Comparison of ENCODE assay signal across 29 cellular contexts in the genomic region with DNA sequence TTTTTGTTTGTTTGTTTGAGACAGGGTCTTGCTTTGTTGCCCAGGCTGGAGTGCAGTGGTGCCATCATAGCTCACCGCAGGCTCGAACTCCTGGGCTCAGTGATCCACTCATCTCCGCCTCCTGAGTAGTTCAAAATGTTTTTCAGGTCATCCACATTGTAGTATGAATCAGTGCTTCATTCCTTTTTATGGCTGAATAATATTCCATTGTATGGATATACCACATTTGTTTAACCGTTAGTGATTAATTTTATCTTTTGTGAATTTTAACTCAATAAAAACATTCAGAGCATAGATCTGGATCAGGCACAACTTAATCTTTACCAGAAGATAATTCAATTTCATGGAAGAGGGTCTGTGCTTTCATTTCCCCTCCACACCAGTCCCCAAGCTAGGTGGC. TPM values are rescaled to one million over a fixed set of nuclear protein-coding genes. Genes with fewer than 3 reads are reported as not detected.
DNase-seq lines count a peak whose midpoint lies in the region; ATAC-seq, FAIRE-seq and TF ChIP-seq lines count a peak whose summit lies in the region.
"Had no signal": no experiment of that assay in that cellular context is flagged by ENCODE, and none has a peak within 500 bp of the region (broad histone marks: within the 10 kb centered on the region; RNA-seq: fewer than 3 reads in every experiment).

No MANE protein-coding gene starts in this region.

- no peak overlapping the region for H3K4me2 ChIP-seq in SK-N-SH
- H3K4me2 ChIP-seq in K562 (ENCODE audit: insufficient read depth, low read length) = no peak overlapping the region
- H3K4me2 ChIP-seq: A549; BLaER1 treated with 17β-estradiol and CSF1 and Interleukin-3, amounts not matched to agents 10 nM and 100 nM had no signal

- H3K9me3 Mint-ChIP-seq in activated naive CD4-positive, alpha-beta T cell treated with anti-CD3 and anti-CD28 coated beads, Interleukin-2, amount 50 U/mL, for 72 hours = peaks cover 3 to 12% of the 10 kb centered on the region in 2 donors

- H3K27me3 ChIP-seq in SK-N-SH (ENCODE audit: insufficient read depth) = peaks cover 13% of the 10 kb centered on the region; the same call in 1 of the 2 replicates
- no peaks in the 10 kb centered on the region for H3K27me3 ChIP-seq in K562 (ENCODE audit: control insufficient read depth in 2 of 2, insufficient read depth in 2 of 2, low read length in 2 of 2)
- H3K27me3 ChIP-seq: BLaER1 treated with 17β-estradiol and CSF1 and Interleukin-3, amounts not matched to agents 10 nM and 100 nM had no signal

- H3K4me1 ChIP-seq in SK-N-SH (ENCODE audit: control insufficient read depth in 1 of 2, insufficient read depth in 2 of 2, low read depth in 1 of 2, low read length in 1 of 2) (no peaks in the 10 kb centered on the region), K562 (replicated peaks in 1 of 2; ENCODE audit: control insufficient read depth in 2 of 2, insufficient read depth in 2 of 2, low read length in 2 of 2) (peaks cover 0 to 17% of the 10 kb centered on the region in 2 experiments; a peak in 3 of 5 replicates)
- H3K4me1 ChIP-seq: A549 had no signal

- H3K36me3 Mint-ChIP-seq in activated naive CD4-positive, alpha-beta T cell treated with anti-CD3 and anti-CD28 coated beads, Interleukin-2, amount 50 U/mL, for 72 hours = peaks cover 23 to 61% of the 10 kb centered on the region in 2 donors

- intact Hi-C loops in K562 (cut with micrococcal nuclease) (no loop called here), posterior vena cava (cut with DNase I) (no loop called here)

- BruUV-seq in K562 (replicated peaks; lab: Mats Ljungman, UMichigan) = no TSS peak

- no peaks in the 10 kb centered on the region for H3K9me2 ChIP-seq in SK-N-SH

- no peak overlapping the region for H3K9ac ChIP-seq in SK-N-SH
- no peak overlapping the region for H3K9ac ChIP-seq in K562 (ENCODE audit: insufficient read depth in 1 of 2, low read depth in 2 of 2, low read length in 2 of 2)
- H3K9ac ChIP-seq: BLaER1 treated with 17β-estradiol and CSF1 and Interleukin-3, amounts not matched to agents 10 nM and 100 nM had no signal

- H3K9me1 ChIP-seq in K562 (ENCODE audit: control insufficient read depth, insufficient read depth, low read length) = no peaks in the 10 kb centered on the region

- FAIRE-seq in K562 (lab: Jason Lieb, UNC) = no peak
- FAIRE-seq: A549, G401.6, GM12891, GM18507 had no signal

- peak overlapping the region; percentile 59 to 65 for H3K27ac Mint-ChIP-seq in activated naive CD4-positive, alpha-beta T cell treated with anti-CD3 and anti-CD28 coated beads, Interleukin-2, amount 50 U/mL, for 72 hours
- H3K27ac Mint-ChIP-seq: B cell had no signal

- H3K4me3 ChIP-seq in SK-N-SH (ENCODE audit: low read depth in 2 of 2, low read length in 1 of 2) (no peak overlapping the region), K562 (no peak overlapping the region)
- H3K4me3 ChIP-seq: A549; BLaER1 treated with 17β-estradiol and CSF1 and Interleukin-3, amounts not matched to agents 10 nM and 100 nM had no signal

- no peak overlapping the region for H2AFZ ChIP-seq in SK-N-SH (ENCODE audit: low read depth)
- H2AFZ ChIP-seq in K562 (ENCODE audit: low read depth, low read length) = no peak overlapping the region

- no peaks in the 10 kb centered on the region for H4K20me1 ChIP-seq in SK-N-SH (ENCODE audit: insufficient read depth)
- H4K20me1 ChIP-seq in K562 (replicated peaks; ENCODE audit: control insufficient read depth, insufficient read depth, low read length) = no peaks in the 10 kb centered on the region

- no peaks in the 10 kb centered on the region for H3K79me2 ChIP-seq in SK-N-SH (ENCODE audit: insufficient read depth)
- no peaks in the 10 kb centered on the region for H3K79me2 ChIP-seq in K562 (ENCODE audit: control insufficient read depth, insufficient read depth, low read length)

- ATAC-seq in SK-N-SH treated with all-trans-retinoic acid at 6 μM for 48 hours = no peak
- ATAC-seq in activated naive CD4-positive, alpha-beta T cell treated with anti-CD3 and anti-CD28 coated beads, Interleukin-2, amount 50 U/mL, for 72 hours = no peak
- no peak for ATAC-seq in K562
- ATAC-seq in GM18498 (IDR thresholded peaks at IDR 0.05; ENCODE audit: unreplicated experiment) = no peak
- ATAC-seq: A549 had no signal

- no peaks in the 10 kb centered on the region for H3F3A ChIP-seq in SK-N-SH (replicated peaks; ENCODE audit: insufficient read depth)

- 40% methylated on average over 4 of the region's 4 CpGs for WGBS in SK-N-SH (ENCODE audit: low lambda C conversion rate)
- 65% methylated on average over 4 of the region's 4 CpGs for WGBS in K562 (ENCODE audit: insufficient coverage, low coverage, missing lambda C conversion rate)

- no peak for TF ChIP-seq CTCF in SK-N-SH (IDR thresholded peaks at IDR 0.05)
- TF ChIP-seq CTCF in K562 (IDR thresholded peaks at IDR 0.05 in 2 of 3, conservative IDR thresholded peaks at IDR 0.05 in 1 of 3; ENCODE audit: insufficient read depth in 2 of 3, low read depth in 1 of 3, low read length in 3 of 3) = no peak

- H3K9me3 ChIP-seq in SK-N-SH = no peaks in the 10 kb centered on the region
- H3K9me3 ChIP-seq in K562 (replicated peaks; ENCODE audit: control insufficient read depth, insufficient read depth, low read depth, low read length) = no peaks in the 10 kb centered on the region; the same call in 1 of the 2 replicates

- in situ Hi-C loops in K562 (cut with MboI) = no loop called here

- POLR2A ChIA-PET in SK-N-SH (lab: Yijun Ruan, JAX) = no interaction called here
- POLR2A ChIA-PET in K562 (lab: Yijun Ruan, JAX) = interaction anchor here (0.7 to 1.1 kb wide), 2 partner anchors 8 to 576 kb away, joined by 3 to 6 read pairs; no protein-coding TSS in a partner anchor

- TF ChIP-seq POLR2A in K562 (conservative IDR thresholded peaks at IDR 0.05) = no peak

- TF ChIP-seq RAD21 in SK-N-SH (IDR thresholded peaks at IDR 0.05; ENCODE audit: low read length) = no peak
- no peak for TF ChIP-seq RAD21 in K562 (CRISPR knock-in tag; conservative IDR thresholded peaks at IDR 0.05 in 1 of 2, IDR thresholded peaks at IDR 0.05 in 1 of 2)

- no peak overlapping the region for H3K27ac ChIP-seq in SK-N-SH (ENCODE audit: low read depth in 2 of 2, low read length in 1 of 2)
- no peak overlapping the region for H3K27ac ChIP-seq in K562 (ENCODE audit: extremely low read depth, low read depth, low read length)
- H3K27ac ChIP-seq: 22Rv1; A549; BLaER1 treated with 17β-estradiol and CSF1 and Interleukin-3, amounts not matched to agents 10 nM and 100 nM; C4-2B had no signal

- no peak for TF ChIP-seq EP300 in SK-N-SH (IDR thresholded peaks at IDR 0.05; ENCODE audit: borderline replicate concordance in 1 of 2, low read depth in 1 of 2, low read length in 1 of 2)
- no peak for TF ChIP-seq EP300 in K562 (IDR thresholded peaks at IDR 0.05; ENCODE audit: low read length)

- DNase-seq in SK-N-SH = no peak
- no peak for DNase-seq in activated naive CD4-positive, alpha-beta T cell treated with anti-CD3 and anti-CD28 coated beads, Interleukin-2, amount 50 U/mL, for 72 hours (ENCODE audit: low spot score in 2 of 2)
- DNase-seq in activated naive CD4-positive, alpha-beta T cell treated with Interleukin-2 at 50 U/mL for 16 hours = no peak
- DNase-seq in K562 (ENCODE audit: extremely low read depth in 1 of 4, low spot score in 3 of 4) = no peak
- peak; percentile 12 for DNase-seq in posterior vena cava (ENCODE audit: low spot score)
- no peak for DNase-seq in amygdala (lab: John Stamatoyannopoulos, UW)
- DNase-seq: AML-193; CD4-positive, alpha-beta T cell; CD8-positive, alpha-beta memory T cell; COR-L47; DMS 273 treated with DMSO at 0.1 percent for 48 hours; DMS153; DMS53; DMS79; DND-41; EL; GF-D8 had no signal

- no peaks in the 10 kb centered on the region for H3K36me3 ChIP-seq in SK-N-SH (replicated peaks in 1 of 2; ENCODE audit: control insufficient read depth in 1 of 2, insufficient read depth in 2 of 2, low read length in 1 of 2)
- no peaks in the 10 kb centered on the region for H3K36me3 ChIP-seq in K562 (ENCODE audit: control insufficient read depth, insufficient read depth, low read length)

- CTCF ChIA-PET in SK-N-SH (lab: Yijun Ruan, JAX) (no interaction called here), K562 (lab: Yijun Ruan, JAX; ENCODE audit: low intra/inter-chr PET ratio) (no interaction called here)

RNA-seq across cellular contexts. Expression of gene VAV1, which starts 47.7 kb away (rescaled TPM):
- 0.02 TPM in 1 of 2 replicates, not detected in the other for polyA plus RNA-seq in SK-N-SH (2012; rRNA removed)
- not detected in 2 replicates for polyA plus RNA-seq in SK-N-SH (2012; cell fraction: cytosol; rRNA removed)
- not detected in 2 replicates for polyA plus RNA-seq in SK-N-SH (2012; cell fraction: nucleus; rRNA removed)
- 100 to 1,000 TPM in 1 of 2 donors, 10 to 100 TPM in 1; 81.5 to 121 TPM for total RNA-seq in activated naive CD4-positive, alpha-beta T cell treated with anti-CD3 and anti-CD28 coated beads, Interleukin-2, amount 50 U/mL, for 72 hours
- total RNA-seq in K562 (2011; cell fraction: chromatin; rRNA removed; ENCODE audit: low replicate concordance) = 12.0 and 34.0 TPM in 2 replicates
- total RNA-seq in K562 (2011; cell fraction: nucleolus; rRNA removed) = 15.5 and 23.5 TPM in 2 replicates
- total RNA-seq in K562 (2011; cell fraction: nucleoplasm; rRNA removed) = 12.6 and 13.2 TPM in 2 replicates
- 13.6 and 13.7 TPM in 2 replicates for total RNA-seq in K562 (2014; rRNA removed)
- 8.7 and 9.4 TPM in 2 replicates for total RNA-seq in K562 (2014; rRNA removed; fragmentation: Illumina TruSeq; extraction: Trizol)
- total RNA-seq in K562 (2015; rRNA removed; fragmentation: Illumina TruSeq; extraction: Trizol) = 19.1 and 19.7 TPM in 2 replicates
- 17.3 and 20.1 TPM in 2 replicates for total RNA-seq in K562 (2021)
- polyA plus RNA-seq in K562 (2011; rRNA removed) = 8.4 and 18.5 TPM in 2 replicates
- polyA plus RNA-seq in K562 (2011; cell fraction: cytosol; rRNA removed) = 7.1 and 10.6 TPM in 2 replicates
- polyA plus RNA-seq in K562 (2011; cell fraction: nucleus; rRNA removed) = 19.2 and 28.2 TPM in 2 replicates
- polyA plus RNA-seq in K562 (2012) = 18.1 and 29.2 TPM in 2 replicates
- 12.4 and 13.3 TPM in 2 replicates for polyA plus RNA-seq in K562 (2014; fragmentation: Illumina TruSeq; extraction: Trizol)
- polyA plus RNA-seq in K562 (2014; fragmentation: Nextera tagmentation; extraction: Ambion mirVana) = 1 to 10 TPM in 1 of 2 experiments, under 1 TPM in 1; 0.46 to 1.3 TPM
- 10.9 and 11.1 TPM in 2 replicates for polyA plus RNA-seq in K562 (2014; rRNA removed)
- polyA minus RNA-seq in K562 (2011; rRNA and poly(A)+ RNA removed) = 10.3 and 18.3 TPM in 2 replicates
- 4.7 and 11.8 TPM in 2 replicates for polyA minus RNA-seq in K562 (2011; cell fraction: cytosol; rRNA and poly(A)+ RNA removed)
- polyA minus RNA-seq in K562 (2011; cell fraction: nucleus; rRNA and poly(A)+ RNA removed) = 12.7 and 24.3 TPM in 2 replicates
- 1 to 10 TPM; 6.4 to 7.8 TPM for total RNA-seq in posterior vena cava
- total RNA-seq: A172 had no signal
- polyA plus RNA-seq: BJ had no signal

RNA-seq across cellular contexts. Expression of gene SH2D3A, which starts 53.0 kb away (rescaled TPM):
- polyA plus RNA-seq in SK-N-SH (2012; rRNA removed) (0.35 and 0.42 TPM in 2 replicates), K562 (2011; rRNA removed) (8.7 and 13.4 TPM in 2 replicates), K562 (2014; fragmentation: Illumina TruSeq; extraction: Trizol) (9.6 and 17.7 TPM in 2 replicates), K562 (2014; fragmentation: Nextera tagmentation; extraction: Ambion mirVana) (under 1 TPM; 0.75 to 0.83 TPM), K562 (2014; rRNA removed) (19.8 and 24.8 TPM in 2 replicates)
- polyA plus RNA-seq in SK-N-SH (2012; cell fraction: cytosol; rRNA removed) = 0.10 and 0.17 TPM in 2 replicates
- polyA plus RNA-seq in SK-N-SH (2012; cell fraction: nucleus; rRNA removed) = 1.2 and 1.4 TPM in 2 replicates
- total RNA-seq in activated naive CD4-positive, alpha-beta T cell treated with anti-CD3 and anti-CD28 coated beads, Interleukin-2, amount 50 U/mL, for 72 hours = 10 to 100 TPM; 16.4 to 33.0 TPM
- total RNA-seq in K562 (2011; cell fraction: chromatin; rRNA removed; ENCODE audit: low replicate concordance) = 17.3 and 38.7 TPM in 2 replicates
- 28.7 and 29.6 TPM in 2 replicates for total RNA-seq in K562 (2011; cell fraction: nucleolus; rRNA removed)
- 21.3 and 22.0 TPM in 2 replicates for total RNA-seq in K562 (2011; cell fraction: nucleoplasm; rRNA removed)
- total RNA-seq in K562 (2014; rRNA removed) (20.0 and 25.9 TPM in 2 replicates), K562 (2014; rRNA removed; fragmentation: Illumina TruSeq; extraction: Trizol) (3.0 and 4.8 TPM in 2 replicates), K562 (2015; rRNA removed; fragmentation: Illumina TruSeq; extraction: Trizol) (8.6 and 8.9 TPM in 2 replicates), K562 (2021) (19.4 and 26.3 TPM in 2 replicates), posterior vena cava (under 1 TPM; 0.37 to 0.52 TPM)
- polyA plus RNA-seq in K562 (2011; cell fraction: cytosol; rRNA removed) = 12.2 and 22.2 TPM in 2 replicates
- 20.1 and 35.1 TPM in 2 replicates for polyA plus RNA-seq in K562 (2011; cell fraction: nucleus; rRNA removed)
- polyA plus RNA-seq in K562 (2012) = 10.3 and 10.8 TPM in 2 replicates
- polyA minus RNA-seq in K562 (2011; rRNA and poly(A)+ RNA removed) = 3.0 and 4.7 TPM in 2 replicates
- 8.7 and 11.1 TPM in 2 replicates for polyA minus RNA-seq in K562 (2011; cell fraction: cytosol; rRNA and poly(A)+ RNA removed)
- polyA minus RNA-seq in K562 (2011; cell fraction: nucleus; rRNA and poly(A)+ RNA removed) = 17.0 and 18.8 TPM in 2 replicates
- total RNA-seq: A172 had no signal
